Comparison of ENCODE assay signal across 10 cellular contexts in genomic region chr5:132364319-132364718, GRCh38. TPM values are rescaled to one million over a fixed set of nuclear protein-coding genes. Genes with fewer than 3 reads are reported as not detected.
DNase-seq lines count a peak whose midpoint lies in the region; ATAC-seq, FAIRE-seq and TF ChIP-seq lines count a peak whose summit lies in the region.
"Had no signal": no experiment of that assay in that cellular context is flagged by ENCODE, and none has a peak within 500 bp of the region (broad histone marks: within the 10 kb centered on the region; RNA-seq: fewer than 3 reads in every experiment).

No MANE protein-coding gene starts in this region.

- no peak for TF ChIP-seq RAD21 in K562 (CRISPR knock-in tag; conservative IDR thresholded peaks at IDR 0.05 in 1 of 2, IDR thresholded peaks at IDR 0.05 in 1 of 2)

- no peak overlapping the region for H2AFZ ChIP-seq in K562 (ENCODE audit: low read depth, low read length)

- no peaks in the 10 kb centered on the region for H3K9me1 ChIP-seq in K562 (ENCODE audit: control insufficient read depth, insufficient read depth, low read length)

- intact Hi-C loops in K562 (cut with micrococcal nuclease), result no loop called here

- H3K27me3 Mint-ChIP-seq in HFFc6 (ENCODE audit: insufficient read depth), result no peaks in the 10 kb centered on the region; the same call in 1 of the 2 replicates

- BruUV-seq in K562 (replicated peaks; lab: Mats Ljungman, UMichigan), result no TSS peak

- H3K4me1 Mint-ChIP-seq in HFFc6 (ENCODE audit: low read depth), result peaks cover 39% of the 10 kb centered on the region

- H3K36me3 ChIP-seq in K562 (ENCODE audit: control insufficient read depth, insufficient read depth, low read length) (peaks cover 7% of the 10 kb centered on the region), thymus (ENCODE audit: control insufficient read depth, insufficient read depth) (no peaks in the 10 kb centered on the region)

- TF ChIP-seq POLR2A in K562 (conservative IDR thresholded peaks at IDR 0.05), result no peak

- no peaks in the 10 kb centered on the region for H3K36me3 Mint-ChIP-seq in HFFc6 (ENCODE audit: low read depth)

- no peak overlapping the region for H3K4me3 ChIP-seq in K562
- H3K4me3 ChIP-seq in thymus (ENCODE audit: low read length), result no peak overlapping the region

- POLR2A ChIA-PET in K562 (lab: Yijun Ruan, JAX), result no interaction called here

- H3K4me1 ChIP-seq in K562 (replicated peaks in 1 of 2; ENCODE audit: control insufficient read depth in 2 of 2, insufficient read depth in 2 of 2, low read length in 2 of 2) (peaks cover 2 to 7% of the 10 kb centered on the region in 2 experiments; a peak in 4 of 5 replicates), thymus (ENCODE audit: control insufficient read depth, insufficient read depth, low read length) (no peaks in the 10 kb centered on the region)

- in situ Hi-C loops in K562 (cut with MboI), result no loop called here

- no peaks in the 10 kb centered on the region for H3K9me3 ChIP-seq in K562 (replicated peaks; ENCODE audit: control insufficient read depth, insufficient read depth, low read depth, low read length)
- H3K9me3 ChIP-seq in thymus (ENCODE audit: control insufficient read depth), result no peaks in the 10 kb centered on the region

- no peak overlapping the region for H3K4me2 ChIP-seq in K562 (ENCODE audit: insufficient read depth, low read length)

- CTCF ChIA-PET in K562 (lab: Yijun Ruan, JAX; ENCODE audit: low intra/inter-chr PET ratio), result no interaction called here

- TF ChIP-seq EP300 in K562 (IDR thresholded peaks at IDR 0.05; ENCODE audit: low read length), result no peak

- ATAC-seq in K562, result no peak
- no peak for ATAC-seq in GM21360 (IDR thresholded peaks at IDR 0.05; ENCODE audit: unreplicated experiment)

- H3K27ac ChIP-seq in K562 (ENCODE audit: extremely low read depth, low read depth, low read length) (no peak overlapping the region), thymus (ENCODE audit: low read depth) (peak overlapping the region; percentile 38)

- H3K27me3 ChIP-seq in K562 (ENCODE audit: control insufficient read depth in 2 of 2, insufficient read depth in 2 of 2, low read length in 2 of 2) (no peaks in the 10 kb centered on the region), thymus (ENCODE audit: control insufficient read depth, insufficient read depth) (no peaks in the 10 kb centered on the region)

- peak overlapping the region; percentile 53 for H3K4me3 Mint-ChIP-seq in HFFc6
- H3K4me3 Mint-ChIP-seq: nephron had no signal

- H3K9me3 Mint-ChIP-seq in HFFc6, result no peaks in the 10 kb centered on the region

- WGBS in K562 (ENCODE audit: insufficient coverage, low coverage, missing lambda C conversion rate), result 50% methylated on average over 1 of the region's 1 CpG
- 93% methylated on average over 1 of the region's 1 CpG for WGBS in thymus

- H3K27ac Mint-ChIP-seq in HFFc6, result peak overlapping the region; percentile 81

- DNase-seq in HFFc6, result peak; percentile 70
- DNase-seq in K562 (ENCODE audit: extremely low read depth in 1 of 4, low spot score in 3 of 4), result no peak
- DNase-seq in islet precursor cell, result peak; percentile 18
- no peak for DNase-seq in stimulated activated CD4-positive, alpha-beta T cell treated with anti-CD3 and anti-CD28 coated beads, Interleukin-4, amount 100 ng/mL, for 4 hours
- no peak for DNase-seq in stimulated activated CD8-positive, alpha-beta memory T cell treated with anti-CD3 and anti-CD28 coated beads, Interleukin-4, amount 100 ng/mL, for 48 hours
- no peak for DNase-seq in NCI-H82 treated with DMSO at 0.1 percent for 48 hours (lab: John Stamatoyannopoulos, UW; ENCODE audit: unreplicated experiment)
- DNase-seq: activated naive CD4-positive, alpha-beta T cell treated with Interleukin-2 at 50 U/mL for 16 hours had no signal

- TF ChIP-seq CTCF in HFFc6 (IDR thresholded peaks at IDR 0.05), result no peak
- no peak for TF ChIP-seq CTCF in K562 (IDR thresholded peaks at IDR 0.05 in 2 of 3, conservative IDR thresholded peaks at IDR 0.05 in 1 of 3; ENCODE audit: insufficient read depth in 2 of 3, low read depth in 1 of 3, low read length in 3 of 3)

- H3K79me2 ChIP-seq in K562 (ENCODE audit: control insufficient read depth, insufficient read depth, low read length), result no peaks in the 10 kb centered on the region; the same call in 1 of the 3 replicates

- FAIRE-seq in K562 (lab: Jason Lieb, UNC), result no peak

- H3K9ac ChIP-seq in K562 (ENCODE audit: insufficient read depth in 1 of 2, low read depth in 2 of 2, low read length in 2 of 2), result no peak overlapping the region

- H4K20me1 ChIP-seq in K562 (replicated peaks; ENCODE audit: control insufficient read depth, insufficient read depth, low read length), result no peaks in the 10 kb centered on the region

TF ChIP-seq in K562, 482 proteins besides CTCF, POLR2A, EP300 and RAD21:
- no peak for TF ChIP-seq ZKSCAN1 (IDR thresholded peaks at IDR 0.05; ENCODE audit: low read depth, low read length)
- TF ChIP-seq CREB3L1 (IDR thresholded peaks at IDR 0.05; ENCODE audit: borderline replicate concordance, low read depth), result no peak
- no peak for TF ChIP-seq CHD1 (IDR thresholded peaks at IDR 0.05; ENCODE audit: low read length)
- TF ChIP-seq CEBPB (tag; IDR thresholded peaks at IDR 0.05), result peak; percentile 85
- no peak for TF ChIP-seq ZNF124 (CRISPR knock-in tag; IDR thresholded peaks at IDR 0.05)
- TF ChIP-seq CEBPG (CRISPR knock-in tag; IDR thresholded peaks at IDR 0.05), result peak; percentile 23; the same call in 1 of the 2 replicates
- TF ChIP-seq CEBPG (tag; conservative IDR thresholded peaks at IDR 0.05 in 1 of 2, IDR thresholded peaks at IDR 0.05 in 1 of 2), result peak in 1 of 2 experiments; percentile 68; a peak in 2 of 4 replicates
- no peak for TF ChIP-seq KHSRP (IDR thresholded peaks at IDR 0.05)
- TF ChIP-seq NONO (IDR thresholded peaks at IDR 0.05; ENCODE audit: low read depth in 2 of 2, low read length in 1 of 2), result no peak

RNA-seq across cellular contexts. Expression of gene SLC22A5, which starts 5.2 kb away (rescaled TPM):
- total RNA-seq in HFFc6 (2021; fragmentation: NEBNext Ultra II Directional; extraction: Animal tissue kit (Norgen Biotek cat#: 25700)), result 1 to 10 TPM; 3.8 to 5.6 (median 4.9) TPM
- 50.2 and 52.9 TPM in 2 replicates for total RNA-seq in K562 (2011; cell fraction: chromatin; rRNA removed; ENCODE audit: low replicate concordance)
- 43.7 and 56.8 TPM in 2 replicates for total RNA-seq in K562 (2011; cell fraction: nucleolus; rRNA removed)
- total RNA-seq in K562 (2011; cell fraction: nucleoplasm; rRNA removed), result 53.5 and 62.8 TPM in 2 replicates
- total RNA-seq in K562 (2014; rRNA removed) (7.0 and 9.9 TPM in 2 replicates), K562 (2014; rRNA removed; fragmentation: Illumina TruSeq; extraction: Trizol) (7.3 and 8.3 TPM in 2 replicates), K562 (2015; rRNA removed; fragmentation: Illumina TruSeq; extraction: Trizol) (6.3 and 6.9 TPM in 2 replicates), K562 (2021) (11.5 and 13.3 TPM in 2 replicates)
- polyA plus RNA-seq in K562 (2011; rRNA removed) (16.6 and 18.9 TPM in 2 replicates), K562 (2014; fragmentation: Illumina TruSeq; extraction: Trizol) (12.5 and 15.7 TPM in 2 replicates), K562 (2014; fragmentation: Nextera tagmentation; extraction: Ambion mirVana) (1 to 10 TPM; 3.0 to 3.3 TPM), K562 (2014; rRNA removed) (8.4 and 9.0 TPM in 2 replicates), thymus (25.4 TPM)
- 19.7 and 24.6 TPM in 2 replicates for polyA plus RNA-seq in K562 (2011; cell fraction: cytosol; rRNA removed)
- 77.0 and 105 TPM in 2 replicates for polyA plus RNA-seq in K562 (2011; cell fraction: nucleus; rRNA removed)
- 5.5 and 7.3 TPM in 2 replicates for polyA plus RNA-seq in K562 (2012)
- 15.8 TPM in 2 replicates for polyA minus RNA-seq in K562 (2011; rRNA and poly(A)+ RNA removed)
- polyA minus RNA-seq in K562 (2011; cell fraction: cytosol; rRNA and poly(A)+ RNA removed), result 8.6 and 11.3 TPM in 2 replicates
- 15.1 and 16.0 TPM in 2 replicates for polyA minus RNA-seq in K562 (2011; cell fraction: nucleus; rRNA and poly(A)+ RNA removed)

Comparison
In these comparisons a context has a peak if more than half of its experiments do, and no peak if none do; other contexts are left out.
1. DNase-seq: peak in HFFc6 (single experiment) and islet precursor cell (single experiment); none in K562 (0 of 4), stimulated activated CD4-positive, alpha-beta T cell treated with anti-CD3 and anti-CD28 coated beads, Interleukin-4, amount 100 ng/mL, for 4 hours (0 of 2), stimulated activated CD8-positive, alpha-beta memory T cell treated with anti-CD3 and anti-CD28 coated beads, Interleukin-4, amount 100 ng/mL, for 48 hours (single experiment) and NCI-H82 treated with DMSO at 0.1 percent for 48 hours (single experiment).